1 cellular context compared by ENCODE assay signal in genomic region chr2:24339856-24340262, GRCh38.
TF ChIP-seq lines count a peak whose summit lies in the region.

No MANE protein-coding gene starts in this region.

TF ChIP-seq in SK-N-SH treated with all-trans-retinoic acid at 6 μM for 48 hours, 23 proteins besides CTCF, POLR2A, EP300 and RAD21 (continued from another document):
- TF ChIP-seq, protein P1, sequence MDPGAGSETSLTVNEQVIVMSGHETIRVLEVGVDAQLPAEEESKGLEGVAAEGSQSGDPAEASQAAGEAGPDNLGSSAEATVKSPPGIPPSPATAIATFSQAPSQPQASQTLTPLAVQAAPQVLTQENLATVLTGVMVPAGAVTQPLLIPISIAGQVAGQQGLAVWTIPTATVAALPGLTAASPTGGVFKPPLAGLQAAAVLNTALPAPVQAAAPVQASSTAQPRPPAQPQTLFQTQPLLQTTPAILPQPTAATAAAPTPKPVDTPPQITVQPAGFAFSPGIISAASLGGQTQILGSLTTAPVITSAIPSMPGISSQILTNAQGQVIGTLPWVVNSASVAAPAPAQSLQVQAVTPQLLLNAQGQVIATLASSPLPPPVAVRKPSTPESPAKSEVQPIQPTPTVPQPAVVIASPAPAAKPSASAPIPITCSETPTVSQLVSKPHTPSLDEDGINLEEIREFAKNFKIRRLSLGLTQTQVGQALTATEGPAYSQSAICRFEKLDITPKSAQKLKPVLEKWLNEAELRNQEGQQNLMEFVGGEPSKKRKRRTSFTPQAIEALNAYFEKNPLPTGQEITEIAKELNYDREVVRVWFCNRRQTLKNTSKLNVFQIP (CRISPR knock-in tag; IDR thresholded peaks at IDR 0.05; ENCODE audit: borderline replicate concordance, low read depth): no peak
- TF ChIP-seq, protein P2, sequence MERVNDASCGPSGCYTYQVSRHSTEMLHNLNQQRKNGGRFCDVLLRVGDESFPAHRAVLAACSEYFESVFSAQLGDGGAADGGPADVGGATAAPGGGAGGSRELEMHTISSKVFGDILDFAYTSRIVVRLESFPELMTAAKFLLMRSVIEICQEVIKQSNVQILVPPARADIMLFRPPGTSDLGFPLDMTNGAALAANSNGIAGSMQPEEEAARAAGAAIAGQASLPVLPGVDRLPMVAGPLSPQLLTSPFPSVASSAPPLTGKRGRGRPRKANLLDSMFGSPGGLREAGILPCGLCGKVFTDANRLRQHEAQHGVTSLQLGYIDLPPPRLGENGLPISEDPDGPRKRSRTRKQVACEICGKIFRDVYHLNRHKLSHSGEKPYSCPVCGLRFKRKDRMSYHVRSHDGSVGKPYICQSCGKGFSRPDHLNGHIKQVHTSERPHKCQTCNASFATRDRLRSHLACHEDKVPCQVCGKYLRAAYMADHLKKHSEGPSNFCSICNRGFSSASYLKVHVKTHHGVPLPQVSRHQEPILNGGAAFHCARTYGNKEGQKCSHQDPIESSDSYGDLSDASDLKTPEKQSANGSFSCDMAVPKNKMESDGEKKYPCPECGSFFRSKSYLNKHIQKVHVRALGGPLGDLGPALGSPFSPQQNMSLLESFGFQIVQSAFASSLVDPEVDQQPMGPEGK (CRISPR knock-in tag; IDR thresholded peaks at IDR 0.05; ENCODE audit: borderline replicate concordance): no peak
TF ChIP-seq in SK-N-SH treated with all-trans-retinoic acid at 6 μM for 48 hours: peak in this region for 0.
